In the genomic region with DNA sequence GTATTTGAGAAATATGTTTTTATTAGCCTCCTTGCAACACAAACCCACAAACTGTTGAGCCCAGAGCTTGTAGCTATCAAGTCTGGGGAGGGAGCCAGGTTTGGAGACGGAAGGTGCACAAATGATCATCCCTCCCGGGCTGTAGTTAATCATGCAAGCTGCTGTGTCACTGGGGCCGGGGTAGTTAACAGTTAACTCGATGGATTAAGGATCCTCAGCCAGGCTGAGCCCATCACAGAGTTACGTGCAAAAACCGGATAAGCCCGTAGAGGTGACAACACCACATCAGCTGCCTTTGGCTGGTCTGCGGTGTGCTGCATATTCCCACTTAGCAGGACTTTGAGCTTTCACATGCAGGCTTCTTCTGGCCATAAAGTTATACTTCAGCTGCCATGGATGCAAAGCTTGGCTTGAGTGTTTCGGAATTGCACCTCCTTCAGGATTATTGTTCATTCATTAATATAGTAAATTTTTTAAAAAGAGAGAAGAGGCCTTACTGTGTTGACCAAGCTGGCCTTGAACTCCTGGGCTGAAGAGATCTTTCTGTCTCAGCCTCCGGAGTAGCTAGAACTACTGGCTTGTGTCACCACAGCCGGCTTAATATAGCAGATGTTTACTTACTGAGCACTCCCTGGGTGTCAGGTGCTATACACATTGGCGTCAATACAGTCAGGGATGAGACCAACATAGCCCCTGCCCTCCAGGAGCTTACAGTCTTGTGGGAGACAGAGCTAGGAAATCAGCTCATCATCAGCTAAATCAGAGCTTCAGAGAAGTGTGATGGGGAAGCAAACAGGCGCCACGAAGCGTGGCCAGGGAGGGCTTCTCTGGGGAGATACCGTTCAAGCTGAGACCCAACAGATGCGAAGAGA, we compare ENCODE assay signal across 10 cellular contexts.
DNase-seq lines count a peak whose midpoint lies in the region; ATAC-seq and TF ChIP-seq lines count a peak whose summit lies in the region.
"Had no signal": no experiment of that assay in that cellular context is flagged by ENCODE, and none has a peak within 500 bp of the region (broad histone marks: within the 10 kb centered on the region; RNA-seq: fewer than 3 reads in every experiment).

No MANE protein-coding gene starts in this region.

- no peak overlapping the region for H3K9ac ChIP-seq in duodenal mucosa (ENCODE audit: low read depth in 1 of 2, low read length in 2 of 2)

- H3K4me1 ChIP-seq in duodenal mucosa (ENCODE audit: control insufficient read depth in 1 of 2, insufficient read depth in 2 of 2, low read length in 2 of 2) (peaks cover 50 to 61% of the 10 kb centered on the region in 2 donors), osteoblast (ENCODE audit: insufficient read depth, low read length) (peaks cover 21% of the 10 kb centered on the region)

- H3K36me3 Mint-ChIP-seq in IgD-negative memory B cell = peaks cover 9% of the 10 kb centered on the region
- H3K36me3 Mint-ChIP-seq: brain had no signal

- no peak for ATAC-seq in HG03469 (IDR thresholded peaks at IDR 0.05; ENCODE audit: unreplicated experiment)

- peak overlapping the region; percentile 24 for H3K27ac ChIP-seq in duodenal mucosa (ENCODE audit: low read depth, low read length)
- H3K27ac ChIP-seq in osteoblast (ENCODE audit: low read depth, low read length) = peak overlapping the region; percentile 65

- DNase-seq in GM03348 (ENCODE audit: low spot score) = peak; percentile 58
- DNase-seq in osteoblast (ENCODE audit: insufficient read length, low spot score, missing footprints) = no peak
- DNase-seq in NCI-H2107 (lab: John Stamatoyannopoulos, UW) = no peak
- no peak for DNase-seq in stimulated activated CD4-positive, alpha-beta T cell treated with anti-CD3 and anti-CD28 coated beads, Interleukin-12 subunit alpha, Interleukin-12 subunit beta, amount 100 ng/mL, for 4 hours
- DNase-seq in anterior cingulate cortex (lab: John Stamatoyannopoulos, UW) = no peak
- DNase-seq: NCI-H2227 treated with DMSO at 0.1 percent for 48 hours had no signal

- H3K9me3 ChIP-seq in duodenal mucosa (ENCODE audit: control insufficient read depth in 1 of 2, low read length in 2 of 2) = no peaks in the 10 kb centered on the region
- H3K9me3 ChIP-seq in osteoblast (ENCODE audit: low read depth, low read length) = no peaks in the 10 kb centered on the region

- H4K20me1 ChIP-seq in osteoblast (ENCODE audit: insufficient read depth, low read length) = no peaks in the 10 kb centered on the region

- TF ChIP-seq CTCF in osteoblast (IDR thresholded peaks at IDR 0.05; ENCODE audit: extremely low read depth, low read depth, low read length) = no peak

- H3K27ac Mint-ChIP-seq in IgD-negative memory B cell = peak overlapping the region in 2 of 3 donors; percentile 4 to 83

- peak overlapping the region in 2 of 4 donors; percentile 27 to 67 for H3K4me3 Mint-ChIP-seq in IgD-negative memory B cell
- H3K4me3 Mint-ChIP-seq: brain had no signal

- peaks cover 13 to 22% (median 21%) of the 10 kb centered on the region in 3 donors for H3K4me1 Mint-ChIP-seq in IgD-negative memory B cell

- H3K27me3 ChIP-seq in duodenal mucosa (ENCODE audit: control insufficient read depth in 1 of 2, insufficient read depth in 2 of 2, low read length in 2 of 2) (no peaks in the 10 kb centered on the region), osteoblast (ENCODE audit: insufficient read depth, low read length) (no peaks in the 10 kb centered on the region)

- H3K9me3 Mint-ChIP-seq in IgD-negative memory B cell = no peaks in the 10 kb centered on the region

- peak overlapping the region; percentile 17 for H3K4me2 ChIP-seq in osteoblast (ENCODE audit: insufficient read depth, low read length)

- no peak overlapping the region for H2AFZ ChIP-seq in osteoblast (ENCODE audit: low read length)

- no peaks in the 10 kb centered on the region for H3K79me2 ChIP-seq in osteoblast (ENCODE audit: insufficient read depth, low read length)

- H3K4me3 ChIP-seq in duodenal mucosa (ENCODE audit: low read depth in 1 of 2, low read length in 2 of 2) = no peak overlapping the region
- H3K4me3 ChIP-seq in osteoblast (ENCODE audit: insufficient read depth, low read length) = no peak overlapping the region

- H3K36me3 ChIP-seq in duodenal mucosa (ENCODE audit: control insufficient read depth in 1 of 2, insufficient read depth in 2 of 2, low read length in 2 of 2) (no peaks in the 10 kb centered on the region), osteoblast (ENCODE audit: insufficient read depth, low read length) (no peaks in the 10 kb centered on the region)

- no peaks in the 10 kb centered on the region for H3K27me3 Mint-ChIP-seq in IgD-negative memory B cell
